ENCODE assay signal across 28 cellular contexts in genomic region chr12:75662501-75663159, GRCh38.
DNase-seq lines count a peak whose midpoint lies in the region; ATAC-seq and TF ChIP-seq lines count a peak whose summit lies in the region.
"Had no signal": no experiment of that assay in that cellular context is flagged by ENCODE, and none has a peak within 500 bp of the region (broad histone marks: within the 10 kb centered on the region; RNA-seq: fewer than 3 reads in every experiment).

No MANE protein-coding gene starts in this region.

- no peak overlapping the region for H3K4me3 ChIP-seq in mammary epithelial cell (replicated peaks in 1 of 3; ENCODE audit: insufficient read depth in 1 of 3, low read depth in 2 of 3, low read length in 3 of 3)
- no peak overlapping the region for H3K4me3 ChIP-seq in breast epithelium
- H3K4me3 ChIP-seq in PC-3 (ENCODE audit: low read length), result no peak overlapping the region
- H3K4me3 ChIP-seq: colonic mucosa, Peyer's patch had no signal

- no peaks in the 10 kb centered on the region for H3K9me2 ChIP-seq in PC-3 (replicated peaks; ENCODE audit: low read length)

- dilution Hi-C loops in mammary epithelial cell (cut with HindIII; ENCODE audit: low sequenced_read_pairs), result no loop called here

- H3K4me2 ChIP-seq in mammary epithelial cell (ENCODE audit: insufficient read depth, low read depth, low read length) (no peak overlapping the region), PC-3 (ENCODE audit: low read length) (no peak overlapping the region)

- CTCF ChIA-PET in mammary epithelial cell (lab: Charles Lee; ENCODE audit: low non-redundant PET) (no interaction called here), PC-3 (lab: Charles Lee) (interaction anchor here (0.6 kb wide), 1 partner anchor 11 kb away, joined by 4 read pairs; no protein-coding TSS in a partner anchor)

- H3K27me3 ChIP-seq in mammary epithelial cell (ENCODE audit: insufficient read depth, low read length) (no peaks in the 10 kb centered on the region), breast epithelium (no peaks in the 10 kb centered on the region), PC-3 (ENCODE audit: low read length) (no peaks in the 10 kb centered on the region)
- H3K27me3 ChIP-seq: colonic mucosa, Peyer's patch had no signal

- intact Hi-C loops in mammary epithelial cell (cut with micrococcal nuclease) (no loop called here), breast epithelium (cut with DNase I; ENCODE audit: low total_unique reads) (no loop called here), PC-3 (cut with micrococcal nuclease) (loop anchor here (5.0 kb wide), 1 partner anchor 50 kb away; no protein-coding TSS in a partner anchor)

- no peak overlapping the region for H3K9ac ChIP-seq in mammary epithelial cell (ENCODE audit: insufficient read depth, low read length)
- no peak overlapping the region for H3K9ac ChIP-seq in PC-3 (ENCODE audit: low read length)
- H3K9ac ChIP-seq: parathyroid adenoma had no signal

- WGBS in mammary epithelial cell (ENCODE audit: low coverage, missing lambda C conversion rate), result 97% methylated on average over 2 of the region's 2 CpGs

- ATAC-seq in PC-3 (no peak), GM21737 (IDR thresholded peaks at IDR 0.05; ENCODE audit: unreplicated experiment) (no peak)
- ATAC-seq: activated CD4-positive, alpha-beta T cell treated with anti-CD3 and anti-CD28 coated beads for 36 hours; activated T-helper 17 cell treated with anti-CD3 and anti-CD28 coated beads, Interleukin-2, amount 50 U/mL, for 72 hours; left lobe of liver; stimulated activated effector memory CD8-positive, alpha-beta T cell treated with anti-CD3 and anti-CD28 coated beads, Interleukin-12 subunit alpha, Interleukin-12 subunit beta, amount 100 ng/mL, for 72 hours had no signal

- no peaks in the 10 kb centered on the region for H3K79me2 ChIP-seq in mammary epithelial cell (ENCODE audit: insufficient read depth, low read length)
- H3K79me2 ChIP-seq in PC-3 (ENCODE audit: low read length), result no peaks in the 10 kb centered on the region
- H3K79me2 ChIP-seq: parathyroid adenoma had no signal

- BruUV-seq in mammary epithelial cell (replicated peaks; lab: Mats Ljungman, UMichigan) (no TSS peak), PC-3 (replicated peaks; lab: Mats Ljungman, UMichigan) (no TSS peak)

- in situ Hi-C loops in mammary epithelial cell (cut with MboI; ENCODE audit: low sequenced_read_pairs in 2 of 2), result no loop called here

- H3K27ac ChIP-seq in mammary epithelial cell (ENCODE audit: insufficient read depth, low read depth, low read length) (no peak overlapping the region), breast epithelium (no peak overlapping the region), PC-3 (ENCODE audit: low read length) (0 out of 2 replicates have a peak overlapping the region, but pooled peaks have one; percentile 95), epithelial cell of prostate (peak overlapping the region; percentile 100)
- H3K27ac ChIP-seq: 22Rv1, colonic mucosa, parathyroid adenoma, Peyer's patch had no signal

- POLR2A ChIA-PET in PC-3 (lab: Charles Lee; ENCODE audit: unreplicated experiment), result interaction anchor here (0.9 kb wide), 1 partner anchor 369 kb away, joined by 4 read pairs; the partner anchor contains the start of gene PHLDA1

- TF ChIP-seq CTCF in mammary epithelial cell (conservative IDR thresholded peaks at IDR 0.05 in 1 of 2, IDR thresholded peaks at IDR 0.05 in 1 of 2; ENCODE audit: extremely low read depth in 1 of 2, insufficient read depth in 1 of 2, low read depth in 1 of 2, low read length in 2 of 2), result no peak
- no peak for TF ChIP-seq CTCF in breast epithelium (IDR thresholded peaks at IDR 0.05)
- no peak for TF ChIP-seq CTCF in PC-3 (conservative IDR thresholded peaks at IDR 0.05; ENCODE audit: low read depth, low read length)

- H4K20me1 ChIP-seq in mammary epithelial cell (ENCODE audit: insufficient read depth, low read length) (no peaks in the 10 kb centered on the region), PC-3 (ENCODE audit: low read length) (no peaks in the 10 kb centered on the region)

- no peaks in the 10 kb centered on the region for H3K9me3 ChIP-seq in mammary epithelial cell (replicated peaks; ENCODE audit: insufficient read depth, low read length)
- H3K9me3 ChIP-seq in breast epithelium, result no peaks in the 10 kb centered on the region
- no peaks in the 10 kb centered on the region for H3K9me3 ChIP-seq in PC-3 (ENCODE audit: low read length)
- H3K9me3 ChIP-seq: colonic mucosa, Peyer's patch had no signal

- peaks cover 16% of the 10 kb centered on the region for H3F3A ChIP-seq in PC-3 (ENCODE audit: low read length, unreplicated experiment)

- peak overlapping the region; percentile 6 for H2AFZ ChIP-seq in mammary epithelial cell (ENCODE audit: low read depth, low read length)
- no peak overlapping the region for H2AFZ ChIP-seq in PC-3 (ENCODE audit: low read length)
- H2AFZ ChIP-seq: parathyroid adenoma had no signal

- TF ChIP-seq POLR2A in breast epithelium (IDR thresholded peaks at IDR 0.05), result no peak

- DNase-seq in mammary epithelial cell (no peak), breast epithelium (ENCODE audit: low spot score in 2 of 2) (no peak), PC-3 (no peak), epithelial cell of prostate (ENCODE audit: low read depth, low spot score) (no peak), GM03348 (ENCODE audit: low spot score) (no peak), NOMO-1 treated with dmso at 0.1 percent for 144 hours (lab: John Stamatoyannopoulos, UW; ENCODE audit: unreplicated experiment) (no peak), dermis blood vessel endothelial cell (no peak)
- DNase-seq: activated CD4-positive, alpha-beta T cell treated with anti-CD3 and anti-CD28 coated beads for 36 hours; activated naive CD4-positive, alpha-beta T cell treated with anti-CD3 and anti-CD28 coated beads, Interleukin-2, amount 10 ng/mL, durations not matched to agents 7 days and 5 days; CD4-positive, CD25-positive, alpha-beta regulatory T cell; colonic mucosa; DMS79 treated with DMSO at 0.1 percent for 48 hours; effector CD8-positive, alpha-beta T cell; KBM-7; NCI-H2029 treated with DMSO at 0.1 percent for 48 hours; NCI-H2227 treated with DMSO at 0.1 percent for 48 hours; NCI-H526 treated with DMSO at 0.1 percent for 48 hours; NK-92 treated with Interleukin-12 subunit alpha and Interleukin-12 subunit beta, amount 100 ng/mL, for 24 hours; Peyer's patch; retina; SHP77 treated with DMSO at 0.1 percent for 48 hours; trophoblast cell had no signal

- H3K4me1 ChIP-seq in mammary epithelial cell (ENCODE audit: insufficient read depth, low read length) (peaks cover 59% of the 10 kb centered on the region), breast epithelium (no peaks in the 10 kb centered on the region), PC-3 (ENCODE audit: insufficient read depth, low read length) (peaks cover 51% of the 10 kb centered on the region)
- H3K4me1 ChIP-seq: parathyroid adenoma, Peyer's patch had no signal

- H3K36me3 ChIP-seq in mammary epithelial cell (ENCODE audit: insufficient read depth, low read length) (no peaks in the 10 kb centered on the region), breast epithelium (no peaks in the 10 kb centered on the region), PC-3 (ENCODE audit: low read depth, low read length) (no peaks in the 10 kb centered on the region)
- H3K36me3 ChIP-seq: colonic mucosa, Peyer's patch had no signal

Comparison
In these comparisons a context has a peak if more than half of its experiments do, and no peak if none do; other contexts are left out.
1. H3K27ac ChIP-seq: peak in PC-3 (single experiment) and epithelial cell of prostate (single experiment); none in mammary epithelial cell (single experiment) and breast epithelium (0 of 2).